In the genomic region with DNA sequence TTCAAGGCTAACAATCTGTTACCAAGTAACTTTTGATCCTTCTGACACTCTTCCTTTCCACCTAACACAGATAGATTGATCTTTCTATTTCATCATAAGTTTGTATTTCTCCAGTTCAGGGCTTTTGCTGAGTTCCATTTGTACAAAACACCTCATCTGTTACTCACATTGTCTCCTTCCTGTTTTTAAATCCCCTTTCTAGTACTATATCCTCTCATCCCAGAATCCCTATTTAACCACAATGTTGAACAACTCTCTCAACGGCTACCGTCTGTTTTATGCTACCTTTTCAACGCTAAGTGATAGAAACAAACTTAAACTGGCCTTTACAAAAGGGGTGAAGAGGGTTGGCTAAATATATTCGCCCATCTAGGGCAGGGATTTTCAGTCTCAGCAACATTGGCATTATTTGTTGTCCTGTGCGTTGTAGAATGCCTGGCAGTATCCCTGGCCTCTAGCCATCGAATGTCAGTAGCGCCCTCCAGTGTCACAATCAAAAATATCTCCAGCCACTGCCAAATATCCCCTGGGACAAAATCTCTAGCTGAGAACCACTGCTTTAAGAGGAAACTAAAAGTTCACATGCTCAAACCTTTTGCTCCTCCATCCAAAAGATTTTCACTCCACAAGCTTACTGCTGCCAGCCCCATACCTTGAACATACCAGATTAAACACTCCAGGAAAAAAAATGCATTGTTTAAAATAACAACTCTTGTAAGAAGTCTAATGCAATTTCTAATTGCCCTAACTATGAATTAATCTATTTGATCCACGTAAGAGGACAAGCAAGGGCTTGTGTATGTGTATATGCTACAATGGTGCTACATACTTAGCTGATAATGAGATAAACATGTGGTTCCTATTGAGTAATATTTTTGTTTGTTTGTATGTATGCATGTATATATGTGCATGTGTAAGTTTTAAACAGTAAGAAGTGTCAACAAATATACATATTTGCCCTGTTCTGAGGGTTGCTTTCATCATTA, we compare ENCODE assay signal across 8 cellular contexts.
DNase-seq lines count a peak whose midpoint lies in the region; ATAC-seq, FAIRE-seq and TF ChIP-seq lines count a peak whose summit lies in the region.

No MANE protein-coding gene starts in this region.

- H3K27me3 ChIP-seq in left ventricle myocardium inferior (ENCODE audit: low read depth) = no peaks in the 10 kb centered on the region

- peak; percentile 63 for TF ChIP-seq CTCF in left ventricle myocardium inferior (IDR thresholded peaks at IDR 0.05; ENCODE audit: borderline replicate concordance)

- peaks cover 4% of the 10 kb centered on the region for H3K9me3 ChIP-seq in left ventricle myocardium inferior (replicated peaks)

- peaks cover 2% of the 10 kb centered on the region for H3K36me3 Mint-ChIP-seq in effector memory CD8-positive, alpha-beta T cell (ENCODE audit: insufficient read depth)

- H3K9me3 Mint-ChIP-seq in effector memory CD8-positive, alpha-beta T cell = peaks cover 7% of the 10 kb centered on the region in 2 donors

- no peaks in the 10 kb centered on the region for H3K36me3 ChIP-seq in left ventricle myocardium inferior

- H3K4me3 ChIP-seq in Jurkat, Clone E6-1 (ENCODE audit: low read length) = no peak overlapping the region
- H3K4me3 ChIP-seq in left ventricle myocardium inferior = no peak overlapping the region

- FAIRE-seq in RCC 7860 (lab: Jason Lieb, UNC) = no peak

- H3K27ac Mint-ChIP-seq in effector memory CD8-positive, alpha-beta T cell = no peak overlapping the region

- DNase-seq in DMS 273 (lab: John Stamatoyannopoulos, UW; ENCODE audit: unreplicated experiment) (peak; percentile 79), DMS 273 treated with DMSO at 0.1 percent for 48 hours (lab: John Stamatoyannopoulos, UW) (no peak), SK-N-DZ (ENCODE audit: low spot score) (peak; percentile 0), left ventricle myocardium inferior (no peak), NCI-H2227 treated with DMSO at 0.1 percent for 48 hours (lab: John Stamatoyannopoulos, UW) (no peak), RCC 7860 (ENCODE audit: low spot score) (no peak)
- DNase-seq in Jurkat, Clone E6-1 (ENCODE audit: low read depth, low spot score) = peak; percentile 1
- DNase-seq in effector memory CD8-positive, alpha-beta T cell = no peak

- H3K4me1 ChIP-seq in left ventricle myocardium inferior = peaks cover 9% of the 10 kb centered on the region

- no peak overlapping the region for H3K4me3 Mint-ChIP-seq in effector memory CD8-positive, alpha-beta T cell

- intact Hi-C loops in left ventricle myocardium inferior (cut with micrococcal nuclease) = loop anchor here (5.0 kb wide), 1 partner anchor 206 kb away; no protein-coding TSS in a partner anchor

- no peaks in the 10 kb centered on the region for H3K27me3 Mint-ChIP-seq in effector memory CD8-positive, alpha-beta T cell

- ATAC-seq in effector memory CD8-positive, alpha-beta T cell (replicated peaks) = no peak

- peak overlapping the region; percentile 26 for H3K27ac ChIP-seq in left ventricle myocardium inferior (replicated peaks)

- H3K4me1 Mint-ChIP-seq in effector memory CD8-positive, alpha-beta T cell (ENCODE audit: low read depth in 2 of 2) = no peaks in the 10 kb centered on the region

Comparison
In these comparisons a context has a peak if more than half of its experiments do, and no peak if none do; other contexts are left out.
1. DNase-seq: peak in DMS 273 (single experiment), Jurkat, Clone E6-1 (single experiment) and SK-N-DZ (single experiment); none in DMS 273 treated with DMSO at 0.1 percent for 48 hours (single experiment), left ventricle myocardium inferior (single experiment), NCI-H2227 treated with DMSO at 0.1 percent for 48 hours (single experiment), RCC 7860 (single experiment) and effector memory CD8-positive, alpha-beta T cell (0 of 3).